In genomic region chr16:29959293-29959692, GRCh38 we compare ENCODE assay signal across 1 cellular context.
TF ChIP-seq lines count a peak whose summit lies in the region.

No MANE protein-coding gene starts in this region.

TF ChIP-seq in HEK293, 187 proteins besides CTCF, POLR2A, EP300 and RAD21 (continued from another document):
- TF ChIP-seq ZNF362 (tag by site-specific recombination; IDR thresholded peaks at IDR 0.05) (no peak), ZNF221 (tag by site-specific recombination; IDR thresholded peaks at IDR 0.05; ENCODE audit: borderline replicate concordance) (no peak)
TF ChIP-seq in HEK293: peak in this region for 2.
